In genomic region chr15:101114610-101115009, GRCh38 we compare ENCODE assay signal across 15 cellular contexts.
DNase-seq lines count a peak whose midpoint lies in the region; ATAC-seq and TF ChIP-seq lines count a peak whose summit lies in the region.
"Had no signal": no experiment of that assay in that cellular context is flagged by ENCODE, and none has a peak within 500 bp of the region (broad histone marks: within the 10 kb centered on the region; RNA-seq: fewer than 3 reads in every experiment).

No MANE protein-coding gene starts in this region.

- H3K27me3 ChIP-seq in BLaER1 (no peaks in the 10 kb centered on the region), RWPE2 (ENCODE audit: insufficient read depth, poor library complexity, severe bottlenecking) (no peaks in the 10 kb centered on the region), neural progenitor cell (no peaks in the 10 kb centered on the region), spleen (replicated peaks in 1 of 7) (peaks cover 0 to 9% (median 0%) of the 10 kb centered on the region in 7 donors)

- no peaks in the 10 kb centered on the region for H3F3A ChIP-seq in neural progenitor cell (ENCODE audit: low read depth)

- no peaks in the 10 kb centered on the region for H3K9me3 Mint-ChIP-seq in neural progenitor cell

- DNase-seq in RWPE2 (ENCODE audit: low spot score) (peak; percentile 51), neural progenitor cell (ENCODE audit: low spot score) (no peak), spleen (peak; percentile 45), cardiac septum (ENCODE audit: low spot score) (no peak)
- DNase-seq in effector CD4-positive, alpha-beta T cell: no peak
- DNase-seq: 8988T; AML-193; C1 segment of cervical spinal cord; CD4-positive, alpha-beta memory T cell; DMS79; EL; GM23248; IMR-90 had no signal

- H3K79me2 ChIP-seq in neural progenitor cell (ENCODE audit: low read depth): no peaks in the 10 kb centered on the region

- ATAC-seq in RWPE2 (ENCODE audit: low read depth): no peak
- ATAC-seq in HG02623 (IDR thresholded peaks at IDR 0.05; ENCODE audit: unreplicated experiment): no peak

- H3K4me2 ChIP-seq in BLaER1: peak overlapping the region; percentile 82
- no peak overlapping the region for H3K4me2 ChIP-seq in neural progenitor cell

- peaks cover 43% of the 10 kb centered on the region for H3K4me1 Mint-ChIP-seq in neural progenitor cell
- H3K4me1 Mint-ChIP-seq: CD4-positive, alpha-beta memory T cell had no signal

- no peaks in the 10 kb centered on the region for H3K9me3 ChIP-seq in BLaER1
- H3K9me3 ChIP-seq in RWPE2 (ENCODE audit: severe bottlenecking): no peaks in the 10 kb centered on the region
- H3K9me3 ChIP-seq in neural progenitor cell (ENCODE audit: low read depth): no peaks in the 10 kb centered on the region
- H3K9me3 ChIP-seq in spleen: no peaks in the 10 kb centered on the region

- no peak for TF ChIP-seq CTCF in RWPE2 (IDR thresholded peaks at IDR 0.05; ENCODE audit: poor library complexity, severe bottlenecking)
- no peak for TF ChIP-seq CTCF in neural progenitor cell (IDR thresholded peaks at IDR 0.05)
- TF ChIP-seq CTCF in spleen (IDR thresholded peaks at IDR 0.05 in 8 of 11, conservative IDR thresholded peaks at IDR 0.05 in 3 of 11): no peak

- no peaks in the 10 kb centered on the region for H4K20me1 ChIP-seq in BLaER1
- H4K20me1 ChIP-seq in neural progenitor cell (ENCODE audit: low read depth): no peaks in the 10 kb centered on the region

- no peak overlapping the region for H2AFZ ChIP-seq in neural progenitor cell (replicated peaks)

- intact Hi-C loops in spleen (cut with DNase I; ENCODE audit: low total_unique reads): no loop called here
- intact Hi-C loops in cardiac septum (cut with DNase I): no loop called here

- WGBS in spleen, 5 donors: 89 to 100% (median 92%) methylated on average over 2 to 4 of the region's 4 CpGs

- H3K9ac ChIP-seq in BLaER1 (peak overlapping the region; percentile 54; the same call in 1 of the 2 replicates), neural progenitor cell (no peak overlapping the region)
- H3K9ac ChIP-seq: GM23248 had no signal

- H3K36me3 ChIP-seq in BLaER1: no peaks in the 10 kb centered on the region
- no peaks in the 10 kb centered on the region for H3K36me3 ChIP-seq in RWPE2 (ENCODE audit: low read depth)
- no peaks in the 10 kb centered on the region for H3K36me3 ChIP-seq in neural progenitor cell
- H3K36me3 ChIP-seq in spleen: no peaks in the 10 kb centered on the region

- TF ChIP-seq POLR2A in spleen (IDR thresholded peaks at IDR 0.05): no peak

- H3K27me3 Mint-ChIP-seq in neural progenitor cell (ENCODE audit: insufficient read depth, low read depth): peaks cover 9% of the 10 kb centered on the region
- H3K27me3 Mint-ChIP-seq: CD4-positive, alpha-beta memory T cell had no signal

- H3K4me3 ChIP-seq in BLaER1: no peak overlapping the region
- no peak overlapping the region for H3K4me3 ChIP-seq in RWPE2 (ENCODE audit: severe bottlenecking)
- no peak overlapping the region for H3K4me3 ChIP-seq in neural progenitor cell
- H3K4me3 ChIP-seq in spleen: no peak overlapping the region
- H3K4me3 ChIP-seq: GM23248 had no signal

- no peak overlapping the region for H3K4me3 Mint-ChIP-seq in neural progenitor cell
- H3K4me3 Mint-ChIP-seq: CD4-positive, alpha-beta memory T cell had no signal

- H3K36me3 Mint-ChIP-seq in neural progenitor cell: no peaks in the 10 kb centered on the region
- H3K36me3 Mint-ChIP-seq: CD4-positive, alpha-beta memory T cell had no signal

- H3K27ac Mint-ChIP-seq in neural progenitor cell: peak overlapping the region; percentile 46
- H3K27ac Mint-ChIP-seq: CD4-positive, alpha-beta memory T cell had no signal

- H3K27ac ChIP-seq in BLaER1 (peak overlapping the region; percentile 76; the same call in 1 of the 2 replicates), RWPE2 (ENCODE audit: poor library complexity, severe bottlenecking) (no peak overlapping the region), neural progenitor cell (no peak overlapping the region), spleen (no peak overlapping the region)

- peaks cover 78% of the 10 kb centered on the region for H3K4me1 ChIP-seq in BLaER1
- H3K4me1 ChIP-seq in RWPE2 (ENCODE audit: insufficient read depth, poor library complexity, severe bottlenecking): peaks cover 10% of the 10 kb centered on the region
- no peaks in the 10 kb centered on the region for H3K4me1 ChIP-seq in neural progenitor cell
- H3K4me1 ChIP-seq in spleen: peaks cover 0 to 15% (median 11%) of the 10 kb centered on the region in 6 donors

Comparison
In these comparisons a context has a peak if more than half of its experiments do, and no peak if none do; other contexts are left out.
1. DNase-seq: peak in RWPE2 (single experiment) and spleen (single experiment); none in neural progenitor cell (single experiment), effector CD4-positive, alpha-beta T cell (single experiment) and cardiac septum (single experiment).